Comparison of ENCODE assay signal across 22 cellular contexts in genomic region chr11:36257351-36257750, GRCh38. TPM values are rescaled to one million over a fixed set of nuclear protein-coding genes. Genes with fewer than 3 reads are reported as not detected.
DNase-seq lines count a peak whose midpoint lies in the region; ATAC-seq, FAIRE-seq and TF ChIP-seq lines count a peak whose summit lies in the region.
"Had no signal": no experiment of that assay in that cellular context is flagged by ENCODE, and none has a peak within 500 bp of the region (broad histone marks: within the 10 kb centered on the region; RNA-seq: fewer than 3 reads in every experiment).

No MANE protein-coding gene starts in this region.

- H3F3A ChIP-seq in PC-9 (ENCODE audit: insufficient read depth, low read depth): peaks cover 5% of the 10 kb centered on the region; the same call in 1 of the 2 replicates

- no peaks in the 10 kb centered on the region for H3K9me3 Mint-ChIP-seq in stimulated activated effector memory CD8-positive, alpha-beta T cell treated with anti-CD3 and anti-CD28 coated beads, Interleukin-12 subunit alpha, Interleukin-12 subunit beta, amount 100 ng/mL, for 72 hours
- peaks cover 15% of the 10 kb centered on the region for H3K9me3 Mint-ChIP-seq in WTC11
- H3K9me3 Mint-ChIP-seq: activated naive CD4-positive, alpha-beta T cell treated with anti-CD3 and anti-CD28 coated beads, Interleukin-2, amount 50 U/mL, for 72 hours; activated T-cell treated with anti-CD3 and anti-CD28 coated beads, Interleukin-2, amount 50 U/mL, for 72 hours; CD4-positive, alpha-beta T cell; dendritic cell treated with granulocyte-macrophage colony-stimulating factor and Interleukin-4, amounts not matched to agents 40 ng/mL and 50 ng/mL, for 4 days; T-helper 2 cell treated with Interferon-gamma antibody and Interleukin-4, amounts not matched to agents 5 μg/mL and 100 μg/mL, for 36 hours had no signal

- TF ChIP-seq POLR2A in endothelial cell of umbilical vein (IDR thresholded peaks at IDR 0.05; ENCODE audit: low read depth, low read length): no peak

- H3K36me3 ChIP-seq in PC-9 (ENCODE audit: low read depth) (no peaks in the 10 kb centered on the region), endothelial cell of umbilical vein (ENCODE audit: control insufficient read depth in 2 of 2, extremely low read depth in 1 of 2, insufficient read depth in 2 of 2, low read length in 2 of 2) (no peaks in the 10 kb centered on the region)

- no peak overlapping the region for H3K9ac ChIP-seq in endothelial cell of umbilical vein (replicated peaks; ENCODE audit: extremely low read depth, insufficient read depth, low read length)

- no peaks in the 10 kb centered on the region for H3K9me2 ChIP-seq in PC-9 (ENCODE audit: insufficient read depth)

- H3K4me1 Mint-ChIP-seq in stimulated activated effector memory CD8-positive, alpha-beta T cell treated with anti-CD3 and anti-CD28 coated beads, Interleukin-12 subunit alpha, Interleukin-12 subunit beta, amount 100 ng/mL, for 72 hours: peaks cover 6% of the 10 kb centered on the region
- peaks cover 5% of the 10 kb centered on the region; the same call in 1 of the 2 replicates for H3K4me1 Mint-ChIP-seq in WTC11

- H3K9me3 ChIP-seq in PC-9 (ENCODE audit: insufficient read depth, low read depth) (no peaks in the 10 kb centered on the region; the same call in 1 of the 2 replicates), endothelial cell of umbilical vein (replicated peaks; ENCODE audit: control insufficient read depth, insufficient read depth, low read length) (no peaks in the 10 kb centered on the region)
- H3K9me3 ChIP-seq: body of pancreas had no signal

- no peaks in the 10 kb centered on the region for H4K20me1 ChIP-seq in PC-9 (ENCODE audit: insufficient read depth)
- H4K20me1 ChIP-seq in endothelial cell of umbilical vein (replicated peaks; ENCODE audit: control insufficient read depth, extremely low read depth, insufficient read depth, low read length): no peaks in the 10 kb centered on the region

- H3K4me3 ChIP-seq in PC-9 (no peak overlapping the region), endothelial cell of umbilical vein (replicated peaks in 1 of 3; ENCODE audit: insufficient read depth in 1 of 3, low read depth in 1 of 3, low read length in 3 of 3) (no peak overlapping the region)
- H3K4me3 ChIP-seq: body of pancreas had no signal

- no peak overlapping the region for H3K27ac ChIP-seq in PC-9
- H3K27ac ChIP-seq in endothelial cell of umbilical vein (ENCODE audit: insufficient read depth, low read depth, low read length): no peak overlapping the region
- H3K27ac ChIP-seq: body of pancreas, epithelial cell of prostate had no signal

- BruUV-seq in PC-9 (replicated peaks; lab: Mats Ljungman, UMichigan) (no TSS peak), endothelial cell of umbilical vein (replicated peaks; lab: Mats Ljungman, UMichigan) (no TSS peak)

- H3K27ac Mint-ChIP-seq in stimulated activated effector memory CD8-positive, alpha-beta T cell treated with anti-CD3 and anti-CD28 coated beads, Interleukin-12 subunit alpha, Interleukin-12 subunit beta, amount 100 ng/mL, for 72 hours: no peak overlapping the region
- H3K27ac Mint-ChIP-seq in WTC11: no peak overlapping the region
- H3K27ac Mint-ChIP-seq: activated naive CD4-positive, alpha-beta T cell treated with anti-CD3 and anti-CD28 coated beads, Interleukin-2, amount 50 U/mL, for 72 hours; activated T-cell treated with anti-CD3 and anti-CD28 coated beads, Interleukin-2, amount 50 U/mL, for 72 hours; CD4-positive, alpha-beta T cell; dendritic cell treated with granulocyte-macrophage colony-stimulating factor and Interleukin-4, amounts not matched to agents 40 ng/mL and 50 ng/mL, for 4 days; T-helper 2 cell treated with Interferon-gamma antibody and Interleukin-4, amounts not matched to agents 5 μg/mL and 100 μg/mL, for 36 hours had no signal

- CTCF ChIA-PET in PC-9 (lab: Charles Lee): interaction anchor here (0.6 to 2.7 kb wide), 2 partner anchors 31 to 435 kb away, joined by 4 to 35 read pairs; no protein-coding TSS in a partner anchor
- CTCF ChIA-PET in endothelial cell of umbilical vein (lab: Charles Lee): interaction anchor here (0.8 to 6.9 kb wide), 31 partner anchors 8 to 769 kb away, joined by 3 to 266 read pairs (median 6); partner anchors contain the start of gene FJX1
- CTCF ChIA-PET in WTC11 (lab: Charles Lee): interaction anchor here (0.8 to 5.9 kb wide), 4 partner anchors 9 to 435 kb away, joined by 3 to 110 read pairs (median 5); no protein-coding TSS in a partner anchor

- no peak for FAIRE-seq in endothelial cell of umbilical vein (lab: Jason Lieb, UNC)

- TF ChIP-seq CTCF in PC-9 (conservative IDR thresholded peaks at IDR 0.05): no peak
- no peak for TF ChIP-seq CTCF in endothelial cell of umbilical vein (IDR thresholded peaks at IDR 0.05; ENCODE audit: extremely low read depth in 1 of 2, insufficient read depth in 1 of 2, low read depth in 1 of 2, low read length in 2 of 2)
- TF ChIP-seq CTCF in WTC11 (IDR thresholded peaks at IDR 0.05): no peak

- no peaks in the 10 kb centered on the region for H3K27me3 ChIP-seq in PC-9 (ENCODE audit: insufficient read depth, low read depth)
- H3K27me3 ChIP-seq in endothelial cell of umbilical vein (ENCODE audit: control insufficient read depth in 2 of 2, insufficient read depth in 2 of 2, low read length in 2 of 2): no peaks in the 10 kb centered on the region
- H3K27me3 ChIP-seq: body of pancreas had no signal

- no peaks in the 10 kb centered on the region for H3K36me3 Mint-ChIP-seq in stimulated activated effector memory CD8-positive, alpha-beta T cell treated with anti-CD3 and anti-CD28 coated beads, Interleukin-12 subunit alpha, Interleukin-12 subunit beta, amount 100 ng/mL, for 72 hours
- H3K36me3 Mint-ChIP-seq in WTC11: peaks cover 5% of the 10 kb centered on the region; the same call in 1 of the 2 replicates
- H3K36me3 Mint-ChIP-seq: activated naive CD4-positive, alpha-beta T cell treated with anti-CD3 and anti-CD28 coated beads, Interleukin-2, amount 50 U/mL, for 72 hours had no signal

- DNase-seq in HCEC 1CT: peak; percentile 79
- DNase-seq in PC-9: peak; percentile 41 to 46
- DNase-seq in endothelial cell of umbilical vein (ENCODE audit: low read depth, low spot score): peak; percentile 29
- DNase-seq in myocyte (ENCODE audit: low read depth): peak; percentile 43
- no peak for DNase-seq in pons (ENCODE audit: low spot score)
- no peak for DNase-seq in stimulated activated effector memory CD8-positive, alpha-beta T cell treated with anti-CD3 and anti-CD28 coated beads, Interleukin-12 subunit alpha, Interleukin-12 subunit beta, amount 100 ng/mL, for 72 hours (ENCODE audit: low spot score in 2 of 2)
- DNase-seq in WTC11 (ENCODE audit: low spot score): no peak
- DNase-seq: activated CD4-positive, CD25-positive, alpha-beta regulatory T cell; activated T-cell treated with anti-CD3 and anti-CD28 coated beads, Interleukin-2, amount 50 U/mL, for 72 hours; body of pancreas; CD4-positive, alpha-beta T cell; DMS79; KBM-7; NCI-H1105; NCI-H2107; NCI-H526 treated with DMSO at 0.1 percent for 48 hours had no signal

- H3K27me3 Mint-ChIP-seq in WTC11 (ENCODE audit: low read depth): peaks cover 12% of the 10 kb centered on the region

- dilution Hi-C loops in endothelial cell of umbilical vein (cut with MboI; ENCODE audit: extremely low pct_ligation_motif_present, low sequenced_read_pairs): loop anchor here (25.0 kb wide), 2 partner anchors 445 to 645 kb away; partner anchors contain the start of gene FJX1

- H3K4me1 ChIP-seq in PC-9 (replicated peaks; ENCODE audit: insufficient read depth): peaks cover 16% of the 10 kb centered on the region
- H3K4me1 ChIP-seq in endothelial cell of umbilical vein (ENCODE audit: control insufficient read depth, extremely low read depth, insufficient read depth, low read length): no peaks in the 10 kb centered on the region
- H3K4me1 ChIP-seq: body of pancreas had no signal

- intact Hi-C loops in PC-9 (cut with micrococcal nuclease; ENCODE audit: unreplicated experiment): loop anchor here (5.0 kb wide), 1 partner anchor 200 kb away; no protein-coding TSS in a partner anchor
- intact Hi-C loops in endothelial cell of umbilical vein (cut with micrococcal nuclease): loop anchor here (5.0 kb wide), 1 partner anchor 305 kb away; no protein-coding TSS in a partner anchor

- H2AFZ ChIP-seq in PC-9 (no peak overlapping the region), endothelial cell of umbilical vein (ENCODE audit: low read depth, low read length) (no peak overlapping the region)

- H3K4me2 ChIP-seq in PC-9 (0 out of 2 replicates have a peak overlapping the region, but pooled peaks have one; percentile 20), endothelial cell of umbilical vein (ENCODE audit: insufficient read depth, low read length) (no peak overlapping the region)

- POLR2A ChIA-PET in PC-9 (lab: Charles Lee; ENCODE audit: unreplicated experiment): interaction anchor here (0.7 kb wide), 1 partner anchor 596 kb away, joined by 3 read pairs; no protein-coding TSS in a partner anchor
- POLR2A ChIA-PET in endothelial cell of umbilical vein (lab: Charles Lee): no interaction called here
- POLR2A ChIA-PET in WTC11 (lab: Charles Lee): interaction anchor here (0.5 kb wide), 1 partner anchor 242 kb away, joined by 5 read pairs; no protein-coding TSS in a partner anchor

- ATAC-seq in stimulated activated effector memory CD8-positive, alpha-beta T cell treated with anti-CD3 and anti-CD28 coated beads, Interleukin-12 subunit alpha, Interleukin-12 subunit beta, amount 100 ng/mL, for 72 hours: no peak
- ATAC-seq in WTC11 (no peak), HG03025 (IDR thresholded peaks at IDR 0.05; ENCODE audit: low FRiP score, unreplicated experiment) (no peak)
- ATAC-seq: activated naive CD4-positive, alpha-beta T cell treated with anti-CD3 and anti-CD28 coated beads, Interleukin-2, amount 50 U/mL, for 72 hours; activated T-cell treated with anti-CD3 and anti-CD28 coated beads, Interleukin-2, amount 50 U/mL, for 72 hours; body of pancreas had no signal

- H3K9me1 ChIP-seq in endothelial cell of umbilical vein (replicated peaks; ENCODE audit: control insufficient read depth, extremely low read depth, insufficient read depth, low read length): no peaks in the 10 kb centered on the region

- no peak overlapping the region for H3K4me3 Mint-ChIP-seq in stimulated activated effector memory CD8-positive, alpha-beta T cell treated with anti-CD3 and anti-CD28 coated beads, Interleukin-12 subunit alpha, Interleukin-12 subunit beta, amount 100 ng/mL, for 72 hours
- no peak overlapping the region for H3K4me3 Mint-ChIP-seq in WTC11
- H3K4me3 Mint-ChIP-seq: activated T-cell treated with anti-CD3 and anti-CD28 coated beads, Interleukin-2, amount 50 U/mL, for 72 hours; CD4-positive, alpha-beta T cell; dendritic cell treated with granulocyte-macrophage colony-stimulating factor and Interleukin-4, amounts not matched to agents 40 ng/mL and 50 ng/mL, for 4 days; T-helper 2 cell treated with Interferon-gamma antibody and Interleukin-4, amounts not matched to agents 5 μg/mL and 100 μg/mL, for 36 hours had no signal

- H3K79me2 ChIP-seq in PC-9 (ENCODE audit: low read depth) (no peaks in the 10 kb centered on the region), endothelial cell of umbilical vein (ENCODE audit: control insufficient read depth, insufficient read depth, low read length) (no peaks in the 10 kb centered on the region)

RNA-seq across cellular contexts. Expression of gene COMMD9, which starts 31.9 kb away (rescaled TPM):
- total RNA-seq in PC-9 (2021) (56.5 and 77.5 TPM in 2 replicates), endothelial cell of umbilical vein (78.9 and 79.0 TPM in 2 replicates), myocyte (44.2 and 64.5 TPM in 2 replicates), WTC11 (2021) (26.1 to 33.3 TPM (median 27.1 TPM) in 3 replicates)
- polyA plus RNA-seq in endothelial cell of umbilical vein: 65.1 and 69.7 TPM in 2 replicates
- 86.7 and 89.2 TPM in 2 replicates for polyA plus RNA-seq in endothelial cell of umbilical vein (2011; cell fraction: cytosol; rRNA removed)
- polyA plus RNA-seq in endothelial cell of umbilical vein (2011; cell fraction: nucleus; rRNA removed): 65.4 and 71.4 TPM in 2 replicates
- 66.3 and 71.6 TPM in 2 replicates for polyA plus RNA-seq in endothelial cell of umbilical vein (2012)
- 61.1 and 88.0 TPM in 2 replicates for polyA minus RNA-seq in endothelial cell of umbilical vein
- 45.4 TPM for polyA minus RNA-seq in endothelial cell of umbilical vein (2011; cell fraction: cytosol; rRNA and poly(A)+ RNA removed)
- polyA minus RNA-seq in endothelial cell of umbilical vein (2011; cell fraction: nucleus; rRNA and poly(A)+ RNA removed): 25.3 and 29.7 TPM in 2 replicates
- polyA plus RNA-seq in myocyte (2012): 82.3 TPM

RNA-seq across cellular contexts. Expression of gene PRR5L, which starts 38.7 kb away (rescaled TPM):
- total RNA-seq in PC-9 (2021) (4.9 and 5.1 TPM in 2 replicates), endothelial cell of umbilical vein (6.1 and 9.5 TPM in 2 replicates), myocyte (19.8 and 20.7 TPM in 2 replicates), WTC11 (2021) (3.9 to 4.6 TPM (median 4.0 TPM) in 3 replicates)
- 1.7 and 2.5 TPM in 2 replicates for polyA plus RNA-seq in endothelial cell of umbilical vein
- polyA plus RNA-seq in endothelial cell of umbilical vein (2011; cell fraction: cytosol; rRNA removed): 1.6 and 1.9 TPM in 2 replicates
- polyA plus RNA-seq in endothelial cell of umbilical vein (2011; cell fraction: nucleus; rRNA removed): 5.4 and 7.8 TPM in 2 replicates
- polyA plus RNA-seq in endothelial cell of umbilical vein (2012): 5.2 and 7.3 TPM in 2 replicates
- polyA minus RNA-seq in endothelial cell of umbilical vein: 1.8 and 4.1 TPM in 2 replicates
- 5.5 TPM for polyA minus RNA-seq in endothelial cell of umbilical vein (2011; cell fraction: cytosol; rRNA and poly(A)+ RNA removed)
- 3.6 and 5.2 TPM in 2 replicates for polyA minus RNA-seq in endothelial cell of umbilical vein (2011; cell fraction: nucleus; rRNA and poly(A)+ RNA removed)
- polyA plus RNA-seq in myocyte (2012): 35.7 TPM
- total RNA-seq: OCI-LY7 had no signal

Comparison
In these comparisons a context has a peak if more than half of its experiments do, and no peak if none do; other contexts are left out.
1. DNase-seq: peak in HCEC 1CT (single experiment), PC-9 (2 of 2), endothelial cell of umbilical vein (single experiment) and myocyte (single experiment); none in pons (single experiment), stimulated activated effector memory CD8-positive, alpha-beta T cell treated with anti-CD3 and anti-CD28 coated beads, Interleukin-12 subunit alpha, Interleukin-12 subunit beta, amount 100 ng/mL, for 72 hours (0 of 2) and WTC11 (single experiment).